Comparison of ENCODE assay signal across 19 cellular contexts in the genomic region with DNA sequence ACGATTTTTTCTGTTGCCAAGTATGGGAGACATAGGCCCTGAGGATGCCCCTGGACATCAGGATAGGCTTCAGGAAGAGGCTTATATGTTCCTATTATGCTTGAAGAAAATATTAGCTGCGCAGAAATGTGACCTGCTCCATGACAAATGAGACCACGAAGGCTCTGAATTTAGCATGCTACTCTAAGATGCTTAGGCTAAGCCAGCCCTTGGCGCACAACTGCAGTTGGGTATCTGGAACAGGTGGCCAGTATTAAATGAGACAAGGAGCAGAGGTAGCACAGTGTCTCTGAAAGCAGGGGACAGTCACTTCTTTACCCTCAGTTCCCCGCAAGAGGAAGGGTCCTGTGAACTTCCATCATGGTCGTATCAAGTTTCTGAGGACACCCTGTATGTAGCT.
A peak's percentile ranks its signal among the peaks of the same experiment; 100 is the strongest.
DNase-seq lines count a peak whose midpoint lies in the region; ATAC-seq, FAIRE-seq and TF ChIP-seq lines count a peak whose summit lies in the region.
"Had no signal": no experiment of that assay in that cellular context is flagged by ENCODE, and none has a peak within 500 bp of the region (broad histone marks: within the 10 kb centered on the region; RNA-seq: fewer than 3 reads in every experiment).

No MANE protein-coding gene starts in this region.

- H3K27ac ChIP-seq in K562 (ENCODE audit: extremely low read depth, low read depth, low read length) = peak overlapping the region; percentile 96
- no peak overlapping the region for H3K27ac ChIP-seq in neuronal stem cell (replicated peaks; ENCODE audit: low read length)
- peak overlapping the region; percentile 50 for H3K27ac ChIP-seq in subcutaneous abdominal adipose tissue (ENCODE audit: low read depth, low read length)
- H3K27ac ChIP-seq: 22Rv1, A549 had no signal

- POLR2A ChIA-PET in K562 (lab: Yijun Ruan, JAX) = interaction anchor here (0.6 to 3.0 kb wide), 6 partner anchors 10 to 89 kb away, joined by 3 to 8 read pairs (median 6); no protein-coding TSS in a partner anchor

- H2BK12ac ChIP-seq in neuronal stem cell (ENCODE audit: low read length) = no peak overlapping the region

- FAIRE-seq in K562 (lab: Jason Lieb, UNC) = no peak
- FAIRE-seq: A549, D721Med, G401.6, GM12891, GM19239, H54 had no signal

- H3K4me1 ChIP-seq in K562 (replicated peaks in 1 of 2; ENCODE audit: control insufficient read depth in 2 of 2, insufficient read depth in 2 of 2, low read length in 2 of 2) (peaks cover 20 to 45% of the 10 kb centered on the region in 2 experiments), neuronal stem cell (ENCODE audit: control insufficient read depth in 2 of 2, insufficient read depth in 1 of 2, low read depth in 1 of 2, low read length in 2 of 2) (peaks cover 0 to 5% of the 10 kb centered on the region in 2 donors), subcutaneous abdominal adipose tissue (ENCODE audit: control insufficient read depth in 5 of 5, insufficient read depth in 5 of 5, low read length in 5 of 5) (peaks cover 2 to 55% (median 51%) of the 10 kb centered on the region in 5 donors)
- H3K4me1 ChIP-seq: A549 had no signal

- H3K18ac ChIP-seq in neuronal stem cell (ENCODE audit: low read length) = no peak overlapping the region

- H2AFZ ChIP-seq in K562 (ENCODE audit: low read depth, low read length) = no peak overlapping the region
- H2AFZ ChIP-seq in neuronal stem cell (ENCODE audit: low read length) = no peak overlapping the region
- H2AFZ ChIP-seq: GM23338 had no signal

- no peaks in the 10 kb centered on the region for H4K20me1 ChIP-seq in K562 (replicated peaks; ENCODE audit: control insufficient read depth, insufficient read depth, low read length)

- H3K36me3 ChIP-seq in K562 (ENCODE audit: control insufficient read depth, insufficient read depth, low read length) (peaks cover 71% of the 10 kb centered on the region), neuronal stem cell (replicated peaks in 1 of 2; ENCODE audit: control insufficient read depth in 2 of 2, insufficient read depth in 2 of 2, low read length in 2 of 2) (peaks cover 0 to 52% of the 10 kb centered on the region in 2 donors), subcutaneous abdominal adipose tissue (ENCODE audit: control insufficient read depth in 5 of 5, insufficient read depth in 5 of 5, low read length in 5 of 5) (peaks cover 12 to 39% (median 16%) of the 10 kb centered on the region in 5 donors)

- no peak overlapping the region for H4K91ac ChIP-seq in neuronal stem cell (ENCODE audit: low read depth, low read length, poor library complexity)

- H3K79me2 ChIP-seq in K562 (ENCODE audit: control insufficient read depth, insufficient read depth, low read length) = peaks cover 100% of the 10 kb centered on the region

- no peaks in the 10 kb centered on the region for H3K27me3 ChIP-seq in K562 (ENCODE audit: control insufficient read depth in 2 of 2, insufficient read depth in 2 of 2, low read length in 2 of 2)
- H3K27me3 ChIP-seq in neuronal stem cell (ENCODE audit: control insufficient read depth in 3 of 3, insufficient read depth in 3 of 3, low read depth in 1 of 3, low read length in 3 of 3) = no peaks in the 10 kb centered on the region
- H3K27me3 ChIP-seq in subcutaneous abdominal adipose tissue (ENCODE audit: control insufficient read depth in 5 of 5, insufficient read depth in 4 of 5, low read length in 5 of 5) = no peaks in the 10 kb centered on the region
- H3K27me3 ChIP-seq: BLaER1 treated with 17β-estradiol and CSF1 and Interleukin-3, amounts not matched to agents 10 nM and 100 nM had no signal

- CTCF ChIA-PET in K562 (lab: Yijun Ruan, JAX; ENCODE audit: low intra/inter-chr PET ratio) = no interaction called here

- no peak for TF ChIP-seq EP300 in K562 (IDR thresholded peaks at IDR 0.05; ENCODE audit: low read length)

- intact Hi-C loops in K562 (cut with micrococcal nuclease) = loop anchor here (2.0 to 5.0 kb wide), 3 partner anchors 33 to 91 kb away; partner anchors contain the start of gene RREB1

- in situ Hi-C loops in K562 (cut with MboI) = no loop called here

- no peak for TF ChIP-seq POLR2A in K562 (conservative IDR thresholded peaks at IDR 0.05)

- peak overlapping the region; percentile 32 to 90; a peak in 1 of 4 replicates for H3K9ac ChIP-seq in K562 (ENCODE audit: insufficient read depth in 1 of 2, low read depth in 2 of 2, low read length in 2 of 2)
- H3K9ac ChIP-seq in neuronal stem cell (ENCODE audit: low read depth, low read length, poor library complexity) = no peak overlapping the region
- H3K9ac ChIP-seq in subcutaneous abdominal adipose tissue (ENCODE audit: low read length in 5 of 5) = no peak overlapping the region

- no peak overlapping the region for H2BK120ac ChIP-seq in neuronal stem cell (ENCODE audit: low read depth, low read length)

- no peaks in the 10 kb centered on the region for H3K9me1 ChIP-seq in K562 (ENCODE audit: control insufficient read depth, insufficient read depth, low read length)

- no peaks in the 10 kb centered on the region for H3K9me3 ChIP-seq in K562 (replicated peaks; ENCODE audit: control insufficient read depth, insufficient read depth, low read depth, low read length)
- no peaks in the 10 kb centered on the region for H3K9me3 ChIP-seq in neuronal stem cell (replicated peaks in 1 of 2; ENCODE audit: control insufficient read depth in 2 of 2, insufficient read depth in 1 of 2, low read depth in 1 of 2, low read length in 2 of 2)
- H3K9me3 ChIP-seq in subcutaneous abdominal adipose tissue (ENCODE audit: control insufficient read depth in 5 of 5, low read length in 5 of 5) = no peaks in the 10 kb centered on the region
- H3K9me3 ChIP-seq: A549; BLaER1 treated with 17β-estradiol and CSF1 and Interleukin-3, amounts not matched to agents 10 nM and 100 nM; Caco-2 had no signal

- H2AK5ac ChIP-seq in neuronal stem cell (ENCODE audit: low read depth, low read length) = no peak overlapping the region

- no peak overlapping the region for H4K8ac ChIP-seq in neuronal stem cell (ENCODE audit: low read depth, low read length)

- no peak for TF ChIP-seq RAD21 in K562 (CRISPR knock-in tag; conservative IDR thresholded peaks at IDR 0.05 in 1 of 2, IDR thresholded peaks at IDR 0.05 in 1 of 2)

- peak; percentile 7 for DNase-seq in NCI-H82 (lab: John Stamatoyannopoulos, UW)
- no peak for DNase-seq in NCI-H82 treated with DMSO at 0.1 percent for 48 hours (lab: John Stamatoyannopoulos, UW; ENCODE audit: unreplicated experiment)
- DNase-seq in K562 (ENCODE audit: extremely low read depth in 1 of 4, low spot score in 3 of 4) = peak in 1 of 4 experiments; percentile 27
- DNase-seq in neuronal stem cell (ENCODE audit: low spot score) = no peak
- DNase-seq in stimulated activated CD4-positive, alpha-beta T cell treated with anti-CD3 and anti-CD28 coated beads, Interleukin-2, amount 100 ng/mL, for 48 hours = no peak
- DNase-seq in Ammon's horn (ENCODE audit: low spot score) = no peak
- DNase-seq: Caco-2, HCEC 1CT had no signal

- no peak overlapping the region for H2BK5ac ChIP-seq in neuronal stem cell (ENCODE audit: low read length)

- no peak overlapping the region for H3K14ac ChIP-seq in neuronal stem cell (ENCODE audit: low read length)

- peak overlapping the region; percentile 10 for H3K23ac ChIP-seq in neuronal stem cell (ENCODE audit: low read depth, low read length, poor library complexity)

- peak overlapping the region; percentile 53; the same call in 1 of the 2 replicates for H3K4me2 ChIP-seq in K562 (ENCODE audit: insufficient read depth, low read length)
- H3K4me2 ChIP-seq in neuronal stem cell (ENCODE audit: insufficient read depth, low read length, poor library complexity, severe bottlenecking) = no peak overlapping the region
- H3K4me2 ChIP-seq: A549, GM23338 had no signal

- H3K4me3 ChIP-seq in K562 (no peak overlapping the region), neuronal stem cell (ENCODE audit: low read length in 2 of 2) (no peak overlapping the region), subcutaneous abdominal adipose tissue (ENCODE audit: low read depth in 1 of 5, low read length in 5 of 5) (no peak overlapping the region)
- H3K4me3 ChIP-seq: A549; BLaER1 treated with 17β-estradiol and CSF1 and Interleukin-3, amounts not matched to agents 10 nM and 100 nM; GM23338 had no signal

- BruUV-seq in K562 (replicated peaks; lab: Mats Ljungman, UMichigan) = no TSS peak

- H2BK15ac ChIP-seq in neuronal stem cell (ENCODE audit: low read length) = no peak overlapping the region

- H3K79me1 ChIP-seq in neuronal stem cell (ENCODE audit: low read depth, low read length) = no peaks in the 10 kb centered on the region

- ATAC-seq in K562 = no peak
- no peak for ATAC-seq in GM21576 (IDR thresholded peaks at IDR 0.05; ENCODE audit: unreplicated experiment)
- ATAC-seq: A549, GM23338 had no signal

- H3K4ac ChIP-seq in neuronal stem cell (ENCODE audit: low read length) = no peak overlapping the region

- no peak for TF ChIP-seq CTCF in K562 (IDR thresholded peaks at IDR 0.05 in 2 of 3, conservative IDR thresholded peaks at IDR 0.05 in 1 of 3; ENCODE audit: insufficient read depth in 2 of 3, low read depth in 1 of 3, low read length in 3 of 3)

- 68% methylated on average over 6 of the region's 6 CpGs for WGBS in K562 (ENCODE audit: insufficient coverage, low coverage, missing lambda C conversion rate)
- no CpG with 5 or more reads among the region's 6 CpGs for WGBS in neuronal stem cell (ENCODE audit: extremely low coverage in 2 of 2, insufficient read length in 2 of 2, insufficient replicate concordance in 1 of 2), 2 donors

TF ChIP-seq in K562, 482 proteins besides CTCF, POLR2A, EP300 and RAD21 (continues in another document):
- TF ChIP-seq ZBTB11 (CRISPR knock-in tag; IDR thresholded peaks at IDR 0.05) = 0 out of 6 replicates have a peak, but pooled peaks of 1 of the 3 experiments have one; percentile 2

Comparison
In these comparisons a context has a peak if more than half of its experiments do, and no peak if none do; other contexts are left out.
1. H3K9ac ChIP-seq: peak in K562 (2 of 2); none in neuronal stem cell (single experiment) and subcutaneous abdominal adipose tissue (0 of 5).